ENCODE assay signal across 14 cellular contexts in genomic region chr10:47481182-47481766, GRCh38. TPM values are rescaled to one million over a fixed set of nuclear protein-coding genes. Genes with fewer than 3 reads are reported as not detected.
DNase-seq lines count a peak whose midpoint lies in the region; ATAC-seq and TF ChIP-seq lines count a peak whose summit lies in the region.
"Not testable (repeated sequence)": the region's sequence is repeated elsewhere in the genome, so short reads cannot be mapped to it uniquely, and the experiment has no call there.
"Had no signal": no experiment of that assay in that cellular context is flagged by ENCODE, and none has a peak within 500 bp of the region (broad histone marks: within the 10 kb centered on the region; RNA-seq: fewer than 3 reads in every experiment).

No MANE protein-coding gene starts in this region.

- DNase-seq in AG10803 (ENCODE audit: low read depth) (peak; percentile 58), HFFc6 (peak; percentile 77), RPMI7951 (ENCODE audit: low read depth) (peak; percentile 55), amniotic epithelial cell (ENCODE audit: low read depth) (peak; percentile 90), endodermal cell (peak; percentile 66), hepatocyte (ENCODE audit: low spot score) (peak; percentile 23), lower lobe of right lung (peak; percentile 46)
- DNase-seq in stimulated activated effector memory CD8-positive, alpha-beta T cell treated with anti-CD3 and anti-CD28 coated beads, Interleukin-12 subunit alpha, Interleukin-12 subunit beta, amount 100 ng/mL, for 72 hours (ENCODE audit: low spot score in 2 of 2), result peak in 1 of 2 donors; percentile 23

- intact Hi-C loops in lower lobe of right lung (cut with DNase I), result not testable (repeated sequence)

- not testable (repeated sequence) for H4K20me1 ChIP-seq in hepatocyte (ENCODE audit: insufficient read depth, poor library complexity, severe bottlenecking)

- H3K4me2 ChIP-seq in hepatocyte, result not testable (repeated sequence)

- not testable (repeated sequence) for H3K27me3 Mint-ChIP-seq in HFFc6 (ENCODE audit: insufficient read depth); endodermal cell (ENCODE audit: insufficient read depth)

- H3K9me3 Mint-ChIP-seq in HFFc6; endodermal cell; stimulated activated effector memory CD8-positive, alpha-beta T cell treated with anti-CD3 and anti-CD28 coated beads, Interleukin-12 subunit alpha, Interleukin-12 subunit beta, amount 100 ng/mL, for 72 hours: not testable (repeated sequence)

- H3K4me1 Mint-ChIP-seq in HFFc6 (ENCODE audit: low read depth); endodermal cell; stimulated activated effector memory CD8-positive, alpha-beta T cell treated with anti-CD3 and anti-CD28 coated beads, Interleukin-12 subunit alpha, Interleukin-12 subunit beta, amount 100 ng/mL, for 72 hours: not testable (repeated sequence)

- H3K4me1 ChIP-seq in endodermal cell (ENCODE audit: control insufficient read depth, insufficient read depth, low read length); hepatocyte (ENCODE audit: insufficient read depth); lower lobe of right lung: not testable (repeated sequence)

- ATAC-seq in lower lobe of right lung, result peak; percentile 38 to 74
- peak; percentile 54 for ATAC-seq in stimulated activated effector memory CD8-positive, alpha-beta T cell treated with anti-CD3 and anti-CD28 coated beads, Interleukin-12 subunit alpha, Interleukin-12 subunit beta, amount 100 ng/mL, for 72 hours

- not testable (repeated sequence) for H3K4me3 Mint-ChIP-seq in HFFc6; endodermal cell; stimulated activated effector memory CD8-positive, alpha-beta T cell treated with anti-CD3 and anti-CD28 coated beads, Interleukin-12 subunit alpha, Interleukin-12 subunit beta, amount 100 ng/mL, for 72 hours

- not testable (repeated sequence) for H2AFZ ChIP-seq in hepatocyte

- H3K36me3 Mint-ChIP-seq in HFFc6 (ENCODE audit: low read depth); endodermal cell (ENCODE audit: low read depth); stimulated activated effector memory CD8-positive, alpha-beta T cell treated with anti-CD3 and anti-CD28 coated beads, Interleukin-12 subunit alpha, Interleukin-12 subunit beta, amount 100 ng/mL, for 72 hours: not testable (repeated sequence)

- not testable (repeated sequence) for H3K36me3 ChIP-seq in endodermal cell (ENCODE audit: control insufficient read depth, insufficient read depth, low read length); hepatocyte (replicated peaks; ENCODE audit: insufficient read depth, low read depth); lower lobe of right lung

- not testable (repeated sequence) for TF ChIP-seq CTCF in AG10803 (conservative IDR thresholded peaks at IDR 0.05; ENCODE audit: low read length); HFFc6 (IDR thresholded peaks at IDR 0.05); hepatocyte (IDR thresholded peaks at IDR 0.05; ENCODE audit: poor library complexity); lower lobe of right lung (IDR thresholded peaks at IDR 0.05)
- peak; percentile 30 for TF ChIP-seq CTCF in endodermal cell (conservative IDR thresholded peaks at IDR 0.05)

- H3K27ac Mint-ChIP-seq in HFFc6; endodermal cell; stimulated activated effector memory CD8-positive, alpha-beta T cell treated with anti-CD3 and anti-CD28 coated beads, Interleukin-12 subunit alpha, Interleukin-12 subunit beta, amount 100 ng/mL, for 72 hours: not testable (repeated sequence)

- not testable (repeated sequence) for H3K4me3 ChIP-seq in AG10803 (ENCODE audit: low read length); endodermal cell (ENCODE audit: low read length); hepatocyte; lower lobe of right lung

- WGBS in endodermal cell (ENCODE audit: insufficient coverage in 1 of 2, insufficient read length in 1 of 2), 2 experiments, result 82% methylated on average over 6 of the region's 10 CpGs; no CpG with 5 or more reads in 1 of the 2 experiments
- 38% methylated on average over 7 of the region's 10 CpGs for WGBS in hepatocyte (ENCODE audit: low lambda C conversion rate, missing lambda C conversion rate)

- H3K9me3 ChIP-seq in endodermal cell (ENCODE audit: control insufficient read depth, low read length); hepatocyte (ENCODE audit: low read depth); lower lobe of right lung: not testable (repeated sequence)

- not testable (repeated sequence) for H3K79me2 ChIP-seq in hepatocyte

- H3K9ac ChIP-seq in endodermal cell (ENCODE audit: extremely low read depth, low read length, poor library complexity, severe bottlenecking), result not testable (repeated sequence)

- H3K27me3 ChIP-seq in endodermal cell (ENCODE audit: control insufficient read depth, insufficient read depth, low read length, poor library complexity, severe bottlenecking); hepatocyte; lower lobe of right lung (ENCODE audit: low read depth): not testable (repeated sequence)

- not testable (repeated sequence) for H3K27ac ChIP-seq in endodermal cell (ENCODE audit: low read depth, low read length); hepatocyte; lower lobe of right lung

- H3K9me2 ChIP-seq in hepatocyte (replicated peaks; ENCODE audit: insufficient read depth), result not testable (repeated sequence)

RNA-seq across cellular contexts. Expression of gene ANXA8, which starts 2.6 kb away (rescaled TPM):
- 1 to 10 TPM in 1 of 6 experiments, under 1 TPM in 4, not detected in 1; 0.45 to 1.1 (median 0.53) TPM for total RNA-seq in HFFc6 (2021; fragmentation: NEBNext Ultra II Directional; extraction: Animal tissue kit (Norgen Biotek cat#: 25700))
- total RNA-seq in RPMI7951 (2014; rRNA removed; shearing (Covaris generic)), result 0.12 and 0.29 TPM in 2 replicates
- total RNA-seq in endodermal cell (under 1 TPM; 0.33 to 0.37 TPM), hepatocyte (60.4 and 87.6 TPM in 2 replicates), lower lobe of right lung (15.0 TPM)
- polyA plus RNA-seq in endodermal cell (2013, experiment 1 of 2), result not detected
- polyA plus RNA-seq in endodermal cell (2013, experiment 2 of 2), result not detected
- polyA plus RNA-seq in hepatocyte, result 213 and 296 TPM in 2 replicates
- total RNA-seq: cardiac septum, SJCRH30 had no signal

RNA-seq across cellular contexts. Expression of gene FAM25G, which starts 10.2 kb away (rescaled TPM):
- not detected for total RNA-seq in HFFc6 (2021; fragmentation: NEBNext Ultra II Directional; extraction: Animal tissue kit (Norgen Biotek cat#: 25700))
- not detected in 2 replicates for total RNA-seq in RPMI7951 (2014; rRNA removed; shearing (Covaris generic))
- total RNA-seq in endodermal cell, result not detected
- not detected for polyA plus RNA-seq in endodermal cell (2013, experiment 1 of 2)
- polyA plus RNA-seq in endodermal cell (2013, experiment 2 of 2), result not detected
- total RNA-seq in hepatocyte, result not detected in 2 replicates
- 0.57 TPM in 1 of 2 replicates, not detected in the other for polyA plus RNA-seq in hepatocyte
- not detected for total RNA-seq in lower lobe of right lung
- total RNA-seq: cardiac septum, heart left ventricle, prostate gland, urinary bladder had no signal
- polyA plus RNA-seq: adipose tissue, heart left ventricle, urinary bladder had no signal

RNA-seq across cellular contexts. Expression of gene AGAP9, which starts 42.2 kb away (rescaled TPM):
- 1 to 10 TPM; 2.2 to 3.3 (median 3.0) TPM for total RNA-seq in HFFc6 (2021; fragmentation: NEBNext Ultra II Directional; extraction: Animal tissue kit (Norgen Biotek cat#: 25700))
- 2.0 and 3.0 TPM in 2 replicates for total RNA-seq in RPMI7951 (2014; rRNA removed; shearing (Covaris generic))
- total RNA-seq in endodermal cell, result 10 to 100 TPM; 14.4 to 17.0 TPM
- 6.8 TPM for polyA plus RNA-seq in endodermal cell (2013, experiment 1 of 2)
- 7.6 TPM for polyA plus RNA-seq in endodermal cell (2013, experiment 2 of 2)
- total RNA-seq in hepatocyte, result 8.4 and 9.4 TPM in 2 replicates
- 6.9 and 7.2 TPM in 2 replicates for polyA plus RNA-seq in hepatocyte
- 5.1 TPM for total RNA-seq in lower lobe of right lung
